23 cellular contexts compared by ENCODE assay signal in the genomic region with DNA sequence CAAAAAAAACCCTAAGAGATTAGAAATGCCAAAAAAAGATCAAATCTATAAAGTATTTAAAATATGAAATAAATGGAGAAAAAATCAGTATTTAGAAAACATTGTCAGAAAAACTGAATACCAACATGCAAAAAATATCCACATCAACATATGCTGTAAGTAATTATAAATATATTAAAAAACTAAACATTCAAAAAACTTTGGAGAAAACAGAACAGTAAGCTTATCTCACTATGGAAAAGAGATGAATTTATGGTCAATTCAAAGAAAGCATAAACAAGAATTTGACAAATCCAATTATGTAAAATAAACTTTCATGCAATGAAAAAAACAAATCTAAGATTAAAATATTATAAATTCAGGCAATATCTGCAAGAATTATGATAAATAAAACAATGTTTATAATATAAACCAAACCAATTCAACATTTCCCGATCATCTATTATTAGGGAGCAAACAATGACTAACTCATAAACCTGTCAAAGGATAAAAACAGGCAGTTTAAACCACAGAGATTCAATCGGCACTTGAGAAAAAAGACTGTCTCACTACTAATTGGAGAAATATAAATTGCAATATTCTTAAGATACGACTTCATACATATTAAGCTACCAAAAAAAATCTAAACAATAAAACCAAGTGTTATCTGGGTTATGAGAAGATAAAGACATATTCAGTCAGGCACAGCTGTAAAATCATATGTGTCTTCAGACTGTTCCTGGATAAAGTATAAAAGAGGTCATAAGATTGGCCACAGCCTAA. TPM values are rescaled to one million over a fixed set of nuclear protein-coding genes. Genes with fewer than 3 reads are reported as not detected.
A peak's percentile ranks its signal among the peaks of the same experiment; 100 is the strongest.
DNase-seq lines count a peak whose midpoint lies in the region; ATAC-seq, FAIRE-seq and TF ChIP-seq lines count a peak whose summit lies in the region.
"Had no signal": no experiment of that assay in that cellular context is flagged by ENCODE, and none has a peak within 500 bp of the region (broad histone marks: within the 10 kb centered on the region; RNA-seq: fewer than 3 reads in every experiment).

No MANE protein-coding gene starts in this region.

- no peaks in the 10 kb centered on the region for H4K20me1 ChIP-seq in mammary epithelial cell (ENCODE audit: insufficient read depth, low read length)
- no peaks in the 10 kb centered on the region for H4K20me1 ChIP-seq in endothelial cell of umbilical vein (replicated peaks; ENCODE audit: control insufficient read depth, extremely low read depth, insufficient read depth, low read length)
- H4K20me1 ChIP-seq in smooth muscle cell (ENCODE audit: low read depth), result peaks cover 34% of the 10 kb centered on the region

- H3K27me3 Mint-ChIP-seq in MCF 10A (ENCODE audit: insufficient read depth, unreplicated experiment), result no peaks in the 10 kb centered on the region
- H3K27me3 Mint-ChIP-seq: activated CD8-positive, alpha-beta T cell treated with anti-CD3 and anti-CD28 coated beads for 36 hours; activated naive CD8-positive, alpha-beta T cell treated with anti-CD3 and anti-CD28 coated beads for 36 hours; activated T-cell treated with anti-CD3 and anti-CD28 coated beads, Interleukin-2, amount 50 U/mL, for 24 hours; brain; CD4-positive, alpha-beta T cell had no signal

- H3K36me3 Mint-ChIP-seq in MCF 10A (ENCODE audit: insufficient read depth, unreplicated experiment), result peaks cover 17% of the 10 kb centered on the region

- CTCF ChIA-PET in MCF 10A (lab: Yijun Ruan, JAX) (interaction anchor here (0.6 to 1.1 kb wide), 6 partner anchors 14 to 376 kb away, joined by 3 to 5 read pairs (median 4); partner anchors contain the start of gene EYA3), mammary epithelial cell (lab: Charles Lee; ENCODE audit: low non-redundant PET) (no interaction called here), endothelial cell of umbilical vein (lab: Charles Lee) (interaction anchor here (0.9 to 3.5 kb wide), 12 partner anchors 7 to 143 kb away, joined by 3 to 25 read pairs (median 3); partner anchors contain the start of gene EYA3)

- WGBS in mammary epithelial cell (ENCODE audit: low coverage, missing lambda C conversion rate), result 98% methylated on average over 3 of the region's 3 CpGs
- whole genome bisulfite sequencing in smooth muscle cell (ENCODE audit: low lambda C conversion rate), result 82% methylated on average over 3 of the region's 3 CpGs

- H3K36me3 ChIP-seq in mammary epithelial cell (ENCODE audit: insufficient read depth, low read length) (no peaks in the 10 kb centered on the region), SK-N-MC (ENCODE audit: insufficient read depth, low read length) (peaks cover 3% of the 10 kb centered on the region; the same call in 1 of the 2 replicates), endothelial cell of umbilical vein (ENCODE audit: control insufficient read depth in 2 of 2, extremely low read depth in 1 of 2, insufficient read depth in 2 of 2, low read length in 2 of 2) (no peaks in the 10 kb centered on the region), smooth muscle cell (ENCODE audit: low read depth) (no peaks in the 10 kb centered on the region)
- H3K36me3 ChIP-seq: ovary had no signal

- H3K27ac Mint-ChIP-seq in MCF 10A (ENCODE audit: low read depth, unreplicated experiment), result peak overlapping the region; percentile 95
- H3K27ac Mint-ChIP-seq: activated CD8-positive, alpha-beta T cell treated with anti-CD3 and anti-CD28 coated beads for 36 hours; activated naive CD8-positive, alpha-beta T cell treated with anti-CD3 and anti-CD28 coated beads for 36 hours; CD4-positive, alpha-beta T cell had no signal

- no peak for FAIRE-seq in endothelial cell of umbilical vein (lab: Jason Lieb, UNC)
- FAIRE-seq: H1 had no signal

- in situ Hi-C loops in mammary epithelial cell (cut with MboI; ENCODE audit: low sequenced_read_pairs in 2 of 2), result no loop called here

- H3K79me2 ChIP-seq in mammary epithelial cell (ENCODE audit: insufficient read depth, low read length), result peaks cover 70% of the 10 kb centered on the region
- peaks cover 47% of the 10 kb centered on the region for H3K79me2 ChIP-seq in endothelial cell of umbilical vein (ENCODE audit: control insufficient read depth, insufficient read depth, low read length)
- peaks cover 75% of the 10 kb centered on the region for H3K79me2 ChIP-seq in smooth muscle cell (ENCODE audit: low read depth)

- POLR2A ChIA-PET in MCF 10A (lab: Yijun Ruan, JAX), result interaction anchor here (0.6 to 4.5 kb wide), 13 partner anchors 9 to 1278 kb away, joined by 3 to 78 read pairs (median 3); partner anchors contain the start of genes ATP5IF1 and EYA3
- POLR2A ChIA-PET in endothelial cell of umbilical vein (lab: Charles Lee), result interaction anchor here (1.3 kb wide), 1 partner anchor 9 kb away, joined by 3 read pairs; no protein-coding TSS in a partner anchor

- H3K4me3 Mint-ChIP-seq in MCF 10A (ENCODE audit: unreplicated experiment), result peak overlapping the region; percentile 67
- H3K4me3 Mint-ChIP-seq: activated CD8-positive, alpha-beta T cell treated with anti-CD3 and anti-CD28 coated beads for 36 hours; activated naive CD8-positive, alpha-beta T cell treated with anti-CD3 and anti-CD28 coated beads for 36 hours; activated T-cell treated with anti-CD3 and anti-CD28 coated beads, Interleukin-2, amount 50 U/mL, for 24 hours; brain; CD4-positive, alpha-beta T cell had no signal

- H3K4me1 ChIP-seq in mammary epithelial cell (ENCODE audit: insufficient read depth, low read length) (peaks cover 6% of the 10 kb centered on the region), endothelial cell of umbilical vein (ENCODE audit: control insufficient read depth, extremely low read depth, insufficient read depth, low read length) (peaks cover 50% of the 10 kb centered on the region), smooth muscle cell (ENCODE audit: low read depth) (peaks cover 6% of the 10 kb centered on the region)

- TF ChIP-seq CTCF in MCF 10A (IDR thresholded peaks at IDR 0.05; ENCODE audit: unreplicated experiment) (no peak), mammary epithelial cell (conservative IDR thresholded peaks at IDR 0.05 in 1 of 2, IDR thresholded peaks at IDR 0.05 in 1 of 2; ENCODE audit: extremely low read depth in 1 of 2, insufficient read depth in 1 of 2, low read depth in 1 of 2, low read length in 2 of 2) (no peak), endothelial cell of umbilical vein (IDR thresholded peaks at IDR 0.05; ENCODE audit: extremely low read depth in 1 of 2, insufficient read depth in 1 of 2, low read depth in 1 of 2, low read length in 2 of 2) (no peak), smooth muscle cell (IDR thresholded peaks at IDR 0.05; ENCODE audit: borderline replicate concordance, insufficient read depth, poor library complexity, severe bottlenecking) (no peak), dorsolateral prefrontal cortex (IDR thresholded peaks at IDR 0.05 in 54 of 56, conservative IDR thresholded peaks at IDR 0.05 in 2 of 56; ENCODE audit: low read depth in 1 of 56, partially characterized antibody in 56 of 56) (no peak)

- H3K4me3 ChIP-seq in mammary epithelial cell (replicated peaks in 1 of 3; ENCODE audit: insufficient read depth in 1 of 3, low read depth in 2 of 3, low read length in 3 of 3) (no peak overlapping the region), SK-N-MC (no peak overlapping the region), endothelial cell of umbilical vein (replicated peaks in 1 of 3; ENCODE audit: insufficient read depth in 1 of 3, low read depth in 1 of 3, low read length in 3 of 3) (peak overlapping the region in 1 of 3 experiments; percentile 44), smooth muscle cell (no peak overlapping the region), dorsolateral prefrontal cortex (no peak overlapping the region)
- H3K4me3 ChIP-seq: ovary, sigmoid colon, stomach, upper lobe of left lung had no signal

- H3K27me3 ChIP-seq in mammary epithelial cell (ENCODE audit: insufficient read depth, low read length), result no peaks in the 10 kb centered on the region
- no peaks in the 10 kb centered on the region for H3K27me3 ChIP-seq in endothelial cell of umbilical vein (ENCODE audit: control insufficient read depth in 2 of 2, insufficient read depth in 2 of 2, low read length in 2 of 2)
- no peaks in the 10 kb centered on the region for H3K27me3 ChIP-seq in smooth muscle cell (ENCODE audit: low read depth)
- H3K27me3 ChIP-seq in dorsolateral prefrontal cortex, result no peaks in the 10 kb centered on the region
- H3K27me3 ChIP-seq: ovary, sigmoid colon, stomach, upper lobe of left lung had no signal

- H3K9me3 Mint-ChIP-seq in MCF 10A (ENCODE audit: unreplicated experiment), result no peaks in the 10 kb centered on the region
- H3K9me3 Mint-ChIP-seq: activated CD8-positive, alpha-beta T cell treated with anti-CD3 and anti-CD28 coated beads for 36 hours; activated naive CD8-positive, alpha-beta T cell treated with anti-CD3 and anti-CD28 coated beads for 36 hours; activated T-cell treated with anti-CD3 and anti-CD28 coated beads, Interleukin-2, amount 50 U/mL, for 24 hours; CD4-positive, alpha-beta T cell had no signal

- dilution Hi-C loops in mammary epithelial cell (cut with HindIII; ENCODE audit: low sequenced_read_pairs), result no loop called here
- dilution Hi-C loops in endothelial cell of umbilical vein (cut with MboI; ENCODE audit: extremely low pct_ligation_motif_present, low sequenced_read_pairs), result no loop called here

- intact Hi-C loops in MCF 10A (cut with micrococcal nuclease), result loop anchor here (2.0 kb wide), 1 partner anchor 16 kb away; no protein-coding TSS in a partner anchor
- intact Hi-C loops in mammary epithelial cell (cut with micrococcal nuclease), result no loop called here
- intact Hi-C loops in endothelial cell of umbilical vein (cut with micrococcal nuclease), result loop anchor here (1.0 kb wide), 2 partner anchors 22 to 73 kb away; partner anchors contain the start of gene EYA3
- intact Hi-C loops in dorsolateral prefrontal cortex (cut with DNase I), result no loop called here

- H3K9ac ChIP-seq in mammary epithelial cell (ENCODE audit: insufficient read depth, low read length), result no peak overlapping the region
- H3K9ac ChIP-seq in SK-N-MC (ENCODE audit: insufficient read length), result peak overlapping the region; percentile 28
- H3K9ac ChIP-seq in endothelial cell of umbilical vein (replicated peaks; ENCODE audit: extremely low read depth, insufficient read depth, low read length), result peak overlapping the region; percentile 36
- no peak overlapping the region for H3K9ac ChIP-seq in smooth muscle cell (ENCODE audit: low read depth)

- no peaks in the 10 kb centered on the region for H3K9me1 ChIP-seq in endothelial cell of umbilical vein (replicated peaks; ENCODE audit: control insufficient read depth, extremely low read depth, insufficient read depth, low read length)

- H3K9me3 ChIP-seq in mammary epithelial cell (replicated peaks; ENCODE audit: insufficient read depth, low read length), result no peaks in the 10 kb centered on the region
- H3K9me3 ChIP-seq in SK-N-MC (ENCODE audit: low read depth, low read length), result no peaks in the 10 kb centered on the region
- no peaks in the 10 kb centered on the region for H3K9me3 ChIP-seq in endothelial cell of umbilical vein (replicated peaks; ENCODE audit: control insufficient read depth, insufficient read depth, low read length)
- H3K9me3 ChIP-seq in smooth muscle cell (replicated peaks; ENCODE audit: low read depth), result no peaks in the 10 kb centered on the region
- H3K9me3 ChIP-seq: ovary, sigmoid colon, stomach, upper lobe of left lung had no signal

- H3K4me1 Mint-ChIP-seq in MCF 10A (ENCODE audit: insufficient read depth, unreplicated experiment), result peaks cover 21% of the 10 kb centered on the region

- H3K4me2 ChIP-seq in mammary epithelial cell (ENCODE audit: insufficient read depth, low read depth, low read length) (no peak overlapping the region), endothelial cell of umbilical vein (ENCODE audit: insufficient read depth, low read length) (peak overlapping the region; percentile 94), smooth muscle cell (peak overlapping the region; percentile 20)

- no peaks in the 10 kb centered on the region for H3F3A ChIP-seq in smooth muscle cell (ENCODE audit: low read depth)

- H2AFZ ChIP-seq in mammary epithelial cell (ENCODE audit: low read depth, low read length) (no peak overlapping the region), endothelial cell of umbilical vein (ENCODE audit: low read depth, low read length) (no peak overlapping the region), smooth muscle cell (ENCODE audit: low read depth) (no peak overlapping the region)

- DNase-seq in MCF 10A (ENCODE audit: unreplicated experiment) (no peak), mammary epithelial cell (no peak), SK-N-MC (ENCODE audit: low read depth, low spot score) (no peak), endothelial cell of umbilical vein (ENCODE audit: low read depth, low spot score) (peak; percentile 66), smooth muscle cell (lab: John Stamatoyannopoulos, UW; ENCODE audit: unreplicated experiment) (no peak), SHP77 treated with DMSO at 0.1 percent for 48 hours (lab: John Stamatoyannopoulos, UW) (no peak), dorsolateral prefrontal cortex (no peak)
- DNase-seq: activated CD8-positive, alpha-beta T cell treated with anti-CD3 and anti-CD28 coated beads for 36 hours; activated naive CD8-positive, alpha-beta T cell treated with anti-CD3 and anti-CD28 coated beads for 36 hours; activated T-cell treated with anti-CD3 and anti-CD28 coated beads, Interleukin-2, amount 50 U/mL, for 24 hours; CD4-positive, alpha-beta T cell; glutamatergic neuron; NCI-H1048; NCI-H69; ovary; sigmoid colon; stimulated activated CD4-positive, alpha-beta T cell treated with anti-CD3 and anti-CD28 coated beads, Interleukin-2, amount 100 ng/mL, for 24 hours; stomach; upper lobe of left lung; WERI-Rb-1 had no signal

- no peak for ATAC-seq in GM18868 (IDR thresholded peaks at IDR 0.05; ENCODE audit: unreplicated experiment)
- ATAC-seq: activated CD8-positive, alpha-beta T cell treated with anti-CD3 and anti-CD28 coated beads for 36 hours had no signal

- no peak for TF ChIP-seq POLR2A in endothelial cell of umbilical vein (IDR thresholded peaks at IDR 0.05; ENCODE audit: low read depth, low read length)

- BruUV-seq in MCF 10A (replicated peaks; lab: Mats Ljungman, UMichigan), result no TSS peak
- BruUV-seq in mammary epithelial cell (replicated peaks; lab: Mats Ljungman, UMichigan), result no TSS peak
- BruUV-seq in endothelial cell of umbilical vein (replicated peaks; lab: Mats Ljungman, UMichigan), result TSS peak; percentile 42

- H3K27ac ChIP-seq in mammary epithelial cell (ENCODE audit: insufficient read depth, low read depth, low read length), result no peak overlapping the region
- H3K27ac ChIP-seq in SK-N-MC, result no peak overlapping the region
- H3K27ac ChIP-seq in endothelial cell of umbilical vein (ENCODE audit: insufficient read depth, low read depth, low read length), result peak overlapping the region; percentile 56
- peak overlapping the region; percentile 11 for H3K27ac ChIP-seq in smooth muscle cell (ENCODE audit: low read depth)
- H3K27ac ChIP-seq in dorsolateral prefrontal cortex, result no peak overlapping the region
- H3K27ac ChIP-seq: ovary, sigmoid colon, stomach, upper lobe of left lung, WERI-Rb-1 had no signal

RNA-seq across cellular contexts. Expression of gene EYA3, which starts 21.8 kb away (rescaled TPM):
- total RNA-seq in MCF 10A (2022) (13.3 and 14.4 TPM in 2 replicates), mammary epithelial cell (10 to 100 TPM; 12.3 to 21.9 TPM), endothelial cell of umbilical vein (29.7 and 33.0 TPM in 2 replicates), smooth muscle cell (16.6 and 17.1 TPM in 2 replicates), dorsolateral prefrontal cortex (10 to 100 TPM; 16.8 to 32.3 (median 23.9) TPM)
- polyA plus RNA-seq in mammary epithelial cell (13.5 TPM), endothelial cell of umbilical vein (12.7 TPM in 2 replicates), smooth muscle cell (3.8 and 4.8 TPM in 2 replicates)
- polyA minus RNA-seq in mammary epithelial cell (28.6 TPM), endothelial cell of umbilical vein (62.7 and 63.8 TPM in 2 replicates)
- polyA plus RNA-seq in endothelial cell of umbilical vein (2011; cell fraction: cytosol; rRNA removed), result 12.8 and 13.3 TPM in 2 replicates
- 26.0 and 29.2 TPM in 2 replicates for polyA plus RNA-seq in endothelial cell of umbilical vein (2011; cell fraction: nucleus; rRNA removed)
- polyA plus RNA-seq in endothelial cell of umbilical vein (2012), result 12.6 and 18.4 TPM in 2 replicates
- 14.5 TPM for polyA minus RNA-seq in endothelial cell of umbilical vein (2011; cell fraction: cytosol; rRNA and poly(A)+ RNA removed)
- polyA minus RNA-seq in endothelial cell of umbilical vein (2011; cell fraction: nucleus; rRNA and poly(A)+ RNA removed), result 37.7 and 48.3 TPM in 2 replicates

Comparison
In these comparisons a context has a peak if more than half of its experiments do, and no peak if none do; other contexts are left out.
1. intact Hi-C loops: an anchor here in MCF 10A (2.0 kb wide) and endothelial cell of umbilical vein (1.0 kb wide); none called in mammary epithelial cell and dorsolateral prefrontal cortex.
2. H3K27ac ChIP-seq: peak in endothelial cell of umbilical vein (single experiment) and smooth muscle cell (single experiment); none in mammary epithelial cell (single experiment), SK-N-MC (single experiment) and dorsolateral prefrontal cortex (0 of 59).
3. H3K9ac ChIP-seq: peak in SK-N-MC (single experiment) and endothelial cell of umbilical vein (single experiment); none in mammary epithelial cell (single experiment) and smooth muscle cell (single experiment).